ENCODE assay signal across 3 cellular contexts in genomic region chr18:61295153-61295552, GRCh38.
A peak's percentile ranks its signal among the peaks of the same experiment; 100 is the strongest.
TF ChIP-seq lines count a peak whose summit lies in the region.

No MANE protein-coding gene starts in this region.

TF ChIP-seq in HepG2, 621 proteins besides CTCF, POLR2A, EP300 and RAD21:
- TF ChIP-seq ZNF703 (CRISPR knock-in tag; IDR thresholded peaks at IDR 0.05; ENCODE audit: borderline replicate concordance), result no peak
- no peak for TF ChIP-seq REL (CRISPR knock-in tag; conservative IDR thresholded peaks at IDR 0.05)
- no peak for TF ChIP-seq SPEN (CRISPR knock-in tag; IDR thresholded peaks at IDR 0.05; ENCODE audit: low read depth)
- TF ChIP-seq MAFK (conservative IDR thresholded peaks at IDR 0.05 in 1 of 2, IDR thresholded peaks at IDR 0.05 in 1 of 2; ENCODE audit: low read length in 2 of 2), result peak in 1 of 2 experiments; percentile 67; a peak in 2 of 4 replicates
- no peak for TF ChIP-seq DDIT3 (CRISPR knock-in tag; IDR thresholded peaks at IDR 0.05)
- peak; percentile 62 for TF ChIP-seq MAFF (IDR thresholded peaks at IDR 0.05; ENCODE audit: low read depth, low read length)
- TF ChIP-seq, protein P1, sequence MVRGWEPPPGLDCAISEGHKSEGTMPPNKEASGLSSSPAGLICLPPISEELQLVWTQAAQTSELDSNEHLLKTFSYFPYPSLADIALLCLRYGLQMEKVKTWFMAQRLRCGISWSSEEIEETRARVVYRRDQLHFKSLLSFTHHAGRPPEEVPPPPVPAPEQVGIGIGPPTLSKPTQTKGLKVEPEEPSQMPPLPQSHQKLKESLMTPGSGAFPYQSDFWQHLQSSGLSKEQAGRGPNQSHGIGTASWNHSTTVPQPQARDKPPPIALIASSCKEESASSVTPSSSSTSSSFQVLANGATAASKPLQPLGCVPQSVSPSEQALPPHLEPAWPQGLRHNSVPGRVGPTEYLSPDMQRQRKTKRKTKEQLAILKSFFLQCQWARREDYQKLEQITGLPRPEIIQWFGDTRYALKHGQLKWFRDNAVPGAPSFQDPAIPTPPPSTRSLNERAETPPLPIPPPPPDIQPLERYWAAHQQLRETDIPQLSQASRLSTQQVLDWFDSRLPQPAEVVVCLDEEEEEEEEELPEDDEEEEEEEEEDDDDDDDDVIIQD (CRISPR knock-in tag; IDR thresholded peaks at IDR 0.05; ENCODE audit: low read depth), result no peak

TF ChIP-seq in A549, 52 proteins besides CTCF, POLR2A, EP300 and RAD21:
- no peak for TF ChIP-seq NFE2L2 (conservative IDR thresholded peaks at IDR 0.05; ENCODE audit: low read length)
- no peak for TF ChIP-seq RCOR1 (IDR thresholded peaks at IDR 0.05; ENCODE audit: low read depth, low read length)
- peak; percentile 27 for TF ChIP-seq MAFK (IDR thresholded peaks at IDR 0.05; ENCODE audit: partially characterized antibody)
- no peak for TF ChIP-seq SMC3 (IDR thresholded peaks at IDR 0.05)
- no peak for TF ChIP-seq HDAC2 (IDR thresholded peaks at IDR 0.05)
- TF ChIP-seq HOXB13 (CRISPR knock-in tag; IDR thresholded peaks at IDR 0.05; ENCODE audit: low read depth), result no peak
- no peak for TF ChIP-seq HES2 (IDR thresholded peaks at IDR 0.05)

TF ChIP-seq in IMR-90, 13 proteins besides CTCF, POLR2A, EP300 and RAD21:
- TF ChIP-seq BHLHE40 (IDR thresholded peaks at IDR 0.05; ENCODE audit: low read depth, low read length), result no peak
- peak; percentile 54 for TF ChIP-seq MAFK (IDR thresholded peaks at IDR 0.05; ENCODE audit: low read depth, low read length)
